Comparison of ENCODE assay signal across 8 cellular contexts in genomic region chr9:84139296-84140100, GRCh38.
A peak's percentile ranks its signal among the peaks of the same experiment; 100 is the strongest.
DNase-seq lines count a peak whose midpoint lies in the region; ATAC-seq and TF ChIP-seq lines count a peak whose summit lies in the region.

No MANE protein-coding gene starts in this region.

- DNase-seq in EL (peak; percentile 7), NCI-H1436 treated with DMSO at 0.1 percent for 48 hours (lab: John Stamatoyannopoulos, UW) (peak; percentile 50), astrocyte of the spinal cord (ENCODE audit: low read depth, low spot score) (peak; percentile 80), GM19240 (ENCODE audit: insufficient read length, low spot score) (no peak)

- H3K36me3 ChIP-seq in mucosa of rectum (ENCODE audit: control insufficient read depth in 2 of 2, insufficient read depth in 2 of 2, low read length in 2 of 2) = no peaks in the 10 kb centered on the region

- peaks cover 23 to 24% of the 10 kb centered on the region in 2 donors for H3K4me1 ChIP-seq in mucosa of rectum (ENCODE audit: control insufficient read depth in 2 of 2, insufficient read depth in 2 of 2, low read length in 2 of 2)

- H3K4me3 ChIP-seq in astrocyte of the spinal cord (ENCODE audit: low read depth, low read length) (no peak overlapping the region), mucosa of rectum (ENCODE audit: low read length in 2 of 2) (peak overlapping the region in 1 of 2 donors; percentile 79)

- no peak for ATAC-seq in HG02852 (IDR thresholded peaks at IDR 0.05; ENCODE audit: unreplicated experiment)
- no peak for ATAC-seq in HG03139 (IDR thresholded peaks at IDR 0.05; ENCODE audit: unreplicated experiment)
- ATAC-seq in GM18909 (IDR thresholded peaks at IDR 0.05; ENCODE audit: poor library complexity, unreplicated experiment) = no peak

- H3K27ac ChIP-seq in mucosa of rectum (ENCODE audit: low read depth in 2 of 2, low read length in 2 of 2) = peak overlapping the region; percentile 41 to 45

- H3K9ac ChIP-seq in mucosa of rectum (ENCODE audit: low read depth in 1 of 2, low read length in 2 of 2) = no peak overlapping the region

- in situ Hi-C loops in astrocyte of the spinal cord (cut with HindIII; ENCODE audit: low sequenced_read_pairs) = no loop called here

- TF ChIP-seq CTCF in astrocyte of the spinal cord (IDR thresholded peaks at IDR 0.05; ENCODE audit: low read depth, low read length) = no peak

- H3K9me3 ChIP-seq in mucosa of rectum (ENCODE audit: control insufficient read depth in 2 of 2, low read length in 2 of 2) = no peaks in the 10 kb centered on the region

- H3K27me3 ChIP-seq in mucosa of rectum (ENCODE audit: control insufficient read depth in 2 of 2, insufficient read depth in 2 of 2, low read length in 2 of 2) = peaks cover 0 to 3% of the 10 kb centered on the region in 2 donors
